15 cellular contexts compared by ENCODE assay signal in the genomic region with DNA sequence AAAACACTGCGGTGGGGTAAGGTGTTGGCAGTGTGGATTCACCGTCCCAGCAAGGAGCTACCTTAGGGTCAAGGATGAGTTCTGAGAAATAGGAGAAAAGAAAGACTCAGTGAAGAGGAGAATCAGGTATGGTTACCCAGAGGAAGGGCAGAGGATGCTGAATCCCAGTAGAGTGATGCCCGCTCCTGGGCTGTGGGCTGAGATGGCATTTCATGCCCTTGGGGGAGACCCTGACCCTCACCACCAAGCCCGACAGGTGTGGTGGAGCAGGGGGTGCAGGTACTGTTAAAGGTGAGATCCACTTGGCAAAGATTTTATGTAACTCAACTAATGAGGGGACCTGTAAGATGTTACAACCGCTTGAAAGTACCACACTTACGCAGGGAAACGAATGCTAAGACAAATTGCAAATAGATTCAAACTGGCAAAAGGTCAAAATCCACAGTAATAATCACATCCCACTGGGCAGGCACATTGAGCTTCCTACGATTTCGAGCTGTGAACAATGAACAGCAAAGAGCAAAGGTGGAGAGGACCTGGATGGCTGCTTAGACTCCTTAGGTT. TPM values are rescaled to one million over a fixed set of nuclear protein-coding genes. Genes with fewer than 3 reads are reported as not detected.
DNase-seq lines count a peak whose midpoint lies in the region; ATAC-seq and TF ChIP-seq lines count a peak whose summit lies in the region.
"Had no signal": no experiment of that assay in that cellular context is flagged by ENCODE, and none has a peak within 500 bp of the region (broad histone marks: within the 10 kb centered on the region; RNA-seq: fewer than 3 reads in every experiment).

No MANE protein-coding gene starts in this region.

- no peak for ATAC-seq in T-helper 17 cell
- no peak for ATAC-seq in memory B cell (ENCODE audit: low read depth)
- ATAC-seq: left lobe of liver had no signal

- peak overlapping the region; percentile 65 for H3K4me3 Mint-ChIP-seq in activated naive CD8-positive, alpha-beta T cell
- no peak overlapping the region for H3K4me3 Mint-ChIP-seq in activated naive CD8-positive, alpha-beta T cell treated with anti-CD3 and anti-CD28 coated beads for 36 hours
- H3K4me3 Mint-ChIP-seq in T-helper 17 cell, result peak overlapping the region; percentile 68
- H3K4me3 Mint-ChIP-seq in memory B cell, result peak overlapping the region; percentile 52
- peak overlapping the region; percentile 70 for H3K4me3 Mint-ChIP-seq in type B pancreatic cell

- no peak for DNase-seq in activated naive CD8-positive, alpha-beta T cell treated with anti-CD3 and anti-CD28 coated beads for 36 hours
- DNase-seq in T-helper 17 cell (no peak), memory B cell (ENCODE audit: low spot score in 2 of 2) (no peak), type B pancreatic cell (ENCODE audit: extremely low spot score, unreplicated experiment) (no peak), GM10248 (ENCODE audit: extremely low spot score) (no peak), NCI-H1417 treated with DMSO at 0.1 percent for 48 hours (lab: John Stamatoyannopoulos, UW) (no peak)
- DNase-seq: GF-D8, NCI-H1092, NCI-H2107, NCI-H524 treated with DMSO at 0.1 percent for 48 hours, sigmoid colon, uterus had no signal

- CTCF ChIA-PET in GM10248 (lab: Yijun Ruan, JAX), result interaction anchor here (0.9 to 2.6 kb wide), 6 partner anchors 13 to 287 kb away, joined by 3 to 7 read pairs (median 4); a partner anchor contains a TSS

- no peaks in the 10 kb centered on the region for H3K27me3 Mint-ChIP-seq in activated naive CD8-positive, alpha-beta T cell
- H3K27me3 Mint-ChIP-seq in activated naive CD8-positive, alpha-beta T cell treated with anti-CD3 and anti-CD28 coated beads for 36 hours, result no peaks in the 10 kb centered on the region
- no peaks in the 10 kb centered on the region for H3K27me3 Mint-ChIP-seq in T-helper 17 cell
- no peaks in the 10 kb centered on the region for H3K27me3 Mint-ChIP-seq in memory B cell
- no peaks in the 10 kb centered on the region for H3K27me3 Mint-ChIP-seq in type B pancreatic cell

- no peaks in the 10 kb centered on the region for H3K9me3 ChIP-seq in T-helper 17 cell (ENCODE audit: control insufficient read depth, low read length, poor library complexity, severe bottlenecking)
- H3K9me3 ChIP-seq: ovary, sigmoid colon, uterus had no signal

- H3K27ac Mint-ChIP-seq in activated naive CD8-positive, alpha-beta T cell, result peak overlapping the region; percentile 28
- no peak overlapping the region for H3K27ac Mint-ChIP-seq in activated naive CD8-positive, alpha-beta T cell treated with anti-CD3 and anti-CD28 coated beads for 36 hours
- H3K27ac Mint-ChIP-seq in T-helper 17 cell, result peak overlapping the region; percentile 9
- no peak overlapping the region for H3K27ac Mint-ChIP-seq in memory B cell
- H3K27ac Mint-ChIP-seq in type B pancreatic cell, result peak overlapping the region; percentile 78

- TF ChIP-seq CTCF in type B pancreatic cell (conservative IDR thresholded peaks at IDR 0.05), result no peak
- no peak for TF ChIP-seq CTCF in GM10248 (IDR thresholded peaks at IDR 0.05; ENCODE audit: control extremely low read depth, extremely low read depth, low read depth, missing control alignments)

- no peaks in the 10 kb centered on the region for H3K9me3 Mint-ChIP-seq in activated naive CD8-positive, alpha-beta T cell (ENCODE audit: low read depth)
- no peaks in the 10 kb centered on the region for H3K9me3 Mint-ChIP-seq in activated naive CD8-positive, alpha-beta T cell treated with anti-CD3 and anti-CD28 coated beads for 36 hours
- H3K9me3 Mint-ChIP-seq in memory B cell, result no peaks in the 10 kb centered on the region
- H3K9me3 Mint-ChIP-seq in type B pancreatic cell, result no peaks in the 10 kb centered on the region

- H3K4me1 Mint-ChIP-seq in activated naive CD8-positive, alpha-beta T cell (ENCODE audit: low read depth), result peaks cover 16% of the 10 kb centered on the region
- H3K4me1 Mint-ChIP-seq in activated naive CD8-positive, alpha-beta T cell treated with anti-CD3 and anti-CD28 coated beads for 36 hours, result peaks cover 6% of the 10 kb centered on the region
- peaks cover 16% of the 10 kb centered on the region for H3K4me1 Mint-ChIP-seq in T-helper 17 cell
- H3K4me1 Mint-ChIP-seq in memory B cell, result peaks cover 9% of the 10 kb centered on the region
- no peaks in the 10 kb centered on the region for H3K4me1 Mint-ChIP-seq in type B pancreatic cell (ENCODE audit: unreplicated experiment)

- no peaks in the 10 kb centered on the region for H3K36me3 Mint-ChIP-seq in activated naive CD8-positive, alpha-beta T cell
- H3K36me3 Mint-ChIP-seq in activated naive CD8-positive, alpha-beta T cell treated with anti-CD3 and anti-CD28 coated beads for 36 hours, result peaks cover 11% of the 10 kb centered on the region
- H3K36me3 Mint-ChIP-seq in T-helper 17 cell (ENCODE audit: low read depth) (no peaks in the 10 kb centered on the region), memory B cell (no peaks in the 10 kb centered on the region), type B pancreatic cell (peaks cover 21% of the 10 kb centered on the region)

- POLR2A ChIA-PET in GM10248 (lab: Yijun Ruan, JAX), result no interaction called here

RNA-seq across cellular contexts. Expression of a gene that starts 2.1 kb away (rescaled TPM):
- total RNA-seq in activated naive CD8-positive, alpha-beta T cell treated with anti-CD3 and anti-CD28 coated beads for 36 hours, result 10 to 100 TPM; 17.0 to 22.1 TPM
- total RNA-seq in T-helper 17 cell (10 to 100 TPM; 66.4 to 90.1 TPM), type B pancreatic cell (ENCODE audit: low replicate concordance) (66.2 and 78.6 TPM in 2 replicates)
- total RNA-seq: sigmoid colon had no signal

RNA-seq across cellular contexts. Expression of a gene that starts 26.4 kb away (rescaled TPM):
- total RNA-seq in activated naive CD8-positive, alpha-beta T cell treated with anti-CD3 and anti-CD28 coated beads for 36 hours, result 10 to 100 TPM; 64.6 to 65.6 TPM
- total RNA-seq in T-helper 17 cell (10 to 100 TPM; 18.3 to 18.4 TPM), type B pancreatic cell (ENCODE audit: low replicate concordance) (42.1 and 45.7 TPM in 2 replicates)

Comparison
In these comparisons a context has a peak if more than half of its experiments do, and no peak if none do; other contexts are left out.
1. H3K27ac Mint-ChIP-seq: peak in activated naive CD8-positive, alpha-beta T cell (single experiment), T-helper 17 cell (single experiment) and type B pancreatic cell (single experiment); none in activated naive CD8-positive, alpha-beta T cell treated with anti-CD3 and anti-CD28 coated beads for 36 hours (single experiment) and memory B cell (single experiment).